In the genomic region with DNA sequence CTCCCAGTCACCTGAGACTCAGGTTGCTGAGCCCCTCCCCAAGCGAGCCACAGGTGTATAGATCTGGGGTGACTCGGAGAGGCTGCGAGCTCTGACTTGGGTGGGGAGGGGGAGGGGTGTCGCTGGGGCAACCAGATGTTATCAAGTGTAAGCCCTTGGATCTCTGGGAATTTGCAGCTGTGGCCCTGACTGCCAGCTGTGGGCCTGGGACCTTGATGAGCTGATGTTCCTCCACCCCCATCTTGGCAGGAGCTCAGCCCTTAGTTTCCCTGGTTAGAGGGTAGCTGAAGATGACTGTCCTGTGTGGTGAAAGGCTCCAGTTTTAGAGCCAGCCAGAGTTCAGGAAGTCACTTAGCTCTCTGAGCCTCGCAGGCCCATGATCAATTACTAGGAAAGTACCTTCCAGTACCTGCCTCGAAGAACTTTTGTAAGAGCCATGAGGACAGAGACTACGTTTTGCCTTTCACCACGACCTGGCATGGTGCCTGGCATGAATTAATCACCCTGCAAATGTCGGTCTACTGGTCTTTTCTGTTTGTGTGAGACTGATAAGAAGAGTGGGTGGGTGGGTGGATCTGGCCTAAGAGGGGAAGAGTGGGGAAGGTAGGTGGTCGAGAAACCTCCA, we compare ENCODE assay signal across 8 cellular contexts. TPM values are rescaled to one million over a fixed set of nuclear protein-coding genes. Genes with fewer than 3 reads are reported as not detected.
DNase-seq lines count a peak whose midpoint lies in the region; ATAC-seq and TF ChIP-seq lines count a peak whose summit lies in the region.

No MANE protein-coding gene starts in this region.

- H3K27me3 Mint-ChIP-seq in activated CD4-positive, alpha-beta T cell treated with anti-CD3 and anti-CD28 coated beads for 36 hours = no peaks in the 10 kb centered on the region

- H3K36me3 Mint-ChIP-seq in activated CD4-positive, alpha-beta T cell treated with anti-CD3 and anti-CD28 coated beads for 36 hours (ENCODE audit: low read depth) = no peaks in the 10 kb centered on the region

- CTCF ChIA-PET in activated CD4-positive, alpha-beta T cell treated with anti-CD3 and anti-CD28 coated beads for 36 hours (lab: Charles Lee) = interaction anchor here (0.8 to 4.1 kb wide), 5 partner anchors 10 to 110 kb away, joined by 3 to 25 read pairs (median 4); a partner anchor contains a TSS

- TF ChIP-seq CTCF in fibroblast of the aortic adventitia (IDR thresholded peaks at IDR 0.05; ENCODE audit: insufficient read depth, low read length) = no peak

- H3K27ac Mint-ChIP-seq in activated CD4-positive, alpha-beta T cell treated with anti-CD3 and anti-CD28 coated beads for 36 hours = peak overlapping the region; percentile 45

- H3K4me3 Mint-ChIP-seq in activated CD4-positive, alpha-beta T cell treated with anti-CD3 and anti-CD28 coated beads for 36 hours = no peak overlapping the region

- peaks cover 26% of the 10 kb centered on the region for H3K4me1 Mint-ChIP-seq in activated CD4-positive, alpha-beta T cell treated with anti-CD3 and anti-CD28 coated beads for 36 hours

- intact Hi-C loops in activated CD4-positive, alpha-beta T cell treated with anti-CD3 and anti-CD28 coated beads for 36 hours (cut with DNase I, micrococcal nuclease) = loop anchor here in 1 of 2 experiments (1.0 kb wide), 1 partner anchor 38 kb away; no protein-coding TSS in a partner anchor

- DNase-seq in activated CD4-positive, alpha-beta T cell treated with anti-CD3 and anti-CD28 coated beads for 36 hours = peak; percentile 81
- DNase-seq in activated CD4-positive, alpha-beta T cell treated with anti-CD3 and anti-CD28 coated beads for 1 hour = no peak
- DNase-seq in fibroblast of the aortic adventitia (ENCODE audit: low read depth) (peak; percentile 76), MV-4-11 (lab: John Stamatoyannopoulos, UW) (no peak)
- DNase-seq in stimulated activated CD4-positive, alpha-beta T cell treated with anti-CD3 and anti-CD28 coated beads, TNF-alpha, amount 100 ng/mL, for 48 hours (ENCODE audit: low read depth in 3 of 3) = peak in 2 of 3 donors; percentile 24 to 38

- no peaks in the 10 kb centered on the region for H3K9me3 Mint-ChIP-seq in activated CD4-positive, alpha-beta T cell treated with anti-CD3 and anti-CD28 coated beads for 36 hours (ENCODE audit: low read depth)

- no peak overlapping the region for H3K4me3 ChIP-seq in fibroblast of the aortic adventitia (ENCODE audit: low read depth, low read length)

- ATAC-seq in activated CD4-positive, alpha-beta T cell treated with anti-CD3 and anti-CD28 coated beads for 36 hours = peak; percentile 80
- ATAC-seq in SK-N-SH treated with all-trans-retinoic acid at 6 μM for 48 hours = peak; percentile 46
- no peak for ATAC-seq in HG02588 (IDR thresholded peaks at IDR 0.05; ENCODE audit: unreplicated experiment)
- ATAC-seq in GM21360 (IDR thresholded peaks at IDR 0.05; ENCODE audit: unreplicated experiment) = no peak

- POLR2A ChIA-PET in activated CD4-positive, alpha-beta T cell treated with anti-CD3 and anti-CD28 coated beads for 36 hours (lab: Charles Lee) = interaction anchor here (0.6 to 0.7 kb wide), 2 partner anchors 41 to 121 kb away, joined by 3 read pairs; no protein-coding TSS in a partner anchor

TF ChIP-seq in SK-N-SH treated with all-trans-retinoic acid at 6 μM for 48 hours, 23 proteins besides CTCF, POLR2A, EP300 and RAD21:
- no peak for TF ChIP-seq ZNF8 (CRISPR knock-in tag; IDR thresholded peaks at IDR 0.05)
- TF ChIP-seq, protein P1, sequence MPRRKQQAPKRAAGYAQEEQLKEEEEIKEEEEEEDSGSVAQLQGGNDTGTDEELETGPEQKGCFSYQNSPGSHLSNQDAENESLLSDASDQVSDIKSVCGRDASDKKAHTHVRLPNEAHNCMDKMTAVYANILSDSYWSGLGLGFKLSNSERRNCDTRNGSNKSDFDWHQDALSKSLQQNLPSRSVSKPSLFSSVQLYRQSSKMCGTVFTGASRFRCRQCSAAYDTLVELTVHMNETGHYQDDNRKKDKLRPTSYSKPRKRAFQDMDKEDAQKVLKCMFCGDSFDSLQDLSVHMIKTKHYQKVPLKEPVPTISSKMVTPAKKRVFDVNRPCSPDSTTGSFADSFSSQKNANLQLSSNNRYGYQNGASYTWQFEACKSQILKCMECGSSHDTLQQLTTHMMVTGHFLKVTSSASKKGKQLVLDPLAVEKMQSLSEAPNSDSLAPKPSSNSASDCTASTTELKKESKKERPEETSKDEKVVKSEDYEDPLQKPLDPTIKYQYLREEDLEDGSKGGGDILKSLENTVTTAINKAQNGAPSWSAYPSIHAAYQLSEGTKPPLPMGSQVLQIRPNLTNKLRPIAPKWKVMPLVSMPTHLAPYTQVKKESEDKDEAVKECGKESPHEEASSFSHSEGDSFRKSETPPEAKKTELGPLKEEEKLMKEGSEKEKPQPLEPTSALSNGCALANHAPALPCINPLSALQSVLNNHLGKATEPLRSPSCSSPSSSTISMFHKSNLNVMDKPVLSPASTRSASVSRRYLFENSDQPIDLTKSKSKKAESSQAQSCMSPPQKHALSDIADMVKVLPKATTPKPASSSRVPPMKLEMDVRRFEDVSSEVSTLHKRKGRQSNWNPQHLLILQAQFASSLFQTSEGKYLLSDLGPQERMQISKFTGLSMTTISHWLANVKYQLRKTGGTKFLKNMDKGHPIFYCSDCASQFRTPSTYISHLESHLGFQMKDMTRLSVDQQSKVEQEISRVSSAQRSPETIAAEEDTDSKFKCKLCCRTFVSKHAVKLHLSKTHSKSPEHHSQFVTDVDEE (CRISPR knock-in tag; IDR thresholded peaks at IDR 0.05) = no peak
- TF ChIP-seq, protein P2, sequence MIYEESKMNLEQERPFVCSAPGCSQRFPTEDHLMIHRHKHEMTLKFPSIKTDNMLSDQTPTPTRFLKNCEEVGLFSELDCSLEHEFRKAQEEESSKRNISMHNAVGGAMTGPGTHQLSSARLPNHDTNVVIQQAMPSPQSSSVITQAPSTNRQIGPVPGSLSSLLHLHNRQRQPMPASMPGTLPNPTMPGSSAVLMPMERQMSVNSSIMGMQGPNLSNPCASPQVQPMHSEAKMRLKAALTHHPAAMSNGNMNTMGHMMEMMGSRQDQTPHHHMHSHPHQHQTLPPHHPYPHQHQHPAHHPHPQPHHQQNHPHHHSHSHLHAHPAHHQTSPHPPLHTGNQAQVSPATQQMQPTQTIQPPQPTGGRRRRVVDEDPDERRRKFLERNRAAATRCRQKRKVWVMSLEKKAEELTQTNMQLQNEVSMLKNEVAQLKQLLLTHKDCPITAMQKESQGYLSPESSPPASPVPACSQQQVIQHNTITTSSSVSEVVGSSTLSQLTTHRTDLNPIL (CRISPR knock-in tag; IDR thresholded peaks at IDR 0.05; ENCODE audit: low read depth) = no peak
- no peak for TF ChIP-seq SNAI2 (CRISPR knock-in tag; IDR thresholded peaks at IDR 0.05)
- no peak for TF ChIP-seq ARNTL (CRISPR knock-in tag; IDR thresholded peaks at IDR 0.05; ENCODE audit: borderline replicate concordance, low read depth)
- TF ChIP-seq ESRRG (CRISPR knock-in tag; IDR thresholded peaks at IDR 0.05) = no peak
- TF ChIP-seq BACH2 (CRISPR knock-in tag; IDR thresholded peaks at IDR 0.05; ENCODE audit: borderline replicate concordance) = no peak
- TF ChIP-seq CSDC2 (CRISPR knock-in tag; IDR thresholded peaks at IDR 0.05) = no peak
- TF ChIP-seq, protein P3, sequence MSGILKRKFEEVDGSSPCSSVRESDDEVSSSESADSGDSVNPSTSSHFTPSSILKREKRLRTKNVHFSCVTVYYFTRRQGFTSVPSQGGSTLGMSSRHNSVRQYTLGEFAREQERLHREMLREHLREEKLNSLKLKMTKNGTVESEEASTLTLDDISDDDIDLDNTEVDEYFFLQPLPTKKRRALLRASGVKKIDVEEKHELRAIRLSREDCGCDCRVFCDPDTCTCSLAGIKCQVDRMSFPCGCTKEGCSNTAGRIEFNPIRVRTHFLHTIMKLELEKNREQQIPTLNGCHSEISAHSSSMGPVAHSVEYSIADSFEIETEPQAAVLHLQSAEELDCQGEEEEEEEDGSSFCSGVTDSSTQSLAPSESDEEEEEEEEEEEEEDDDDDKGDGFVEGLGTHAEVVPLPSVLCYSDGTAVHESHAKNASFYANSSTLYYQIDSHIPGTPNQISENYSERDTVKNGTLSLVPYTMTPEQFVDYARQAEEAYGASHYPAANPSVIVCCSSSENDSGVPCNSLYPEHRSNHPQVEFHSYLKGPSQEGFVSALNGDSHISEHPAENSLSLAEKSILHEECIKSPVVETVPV (CRISPR knock-in tag; IDR thresholded peaks at IDR 0.05) = no peak
- TF ChIP-seq ZNF70 (CRISPR knock-in tag; IDR thresholded peaks at IDR 0.05) = no peak

RNA-seq across cellular contexts. Expression of a gene that starts 55.8 kb away (rescaled TPM):
- 100 to 1,000 TPM; 259 to 309 TPM for total RNA-seq in activated CD4-positive, alpha-beta T cell treated with anti-CD3 and anti-CD28 coated beads for 36 hours
- 96.7 and 186 TPM in 2 replicates for total RNA-seq in fibroblast of the aortic adventitia (ENCODE audit: low replicate concordance)

RNA-seq across cellular contexts. Expression of a gene that starts 56.1 kb away (rescaled TPM):
- 10 to 100 TPM; 27.9 to 34.3 TPM for total RNA-seq in activated CD4-positive, alpha-beta T cell treated with anti-CD3 and anti-CD28 coated beads for 36 hours
- total RNA-seq in fibroblast of the aortic adventitia (ENCODE audit: low replicate concordance) = 42.4 and 64.5 TPM in 2 replicates

RNA-seq across cellular contexts. Expression of a gene that starts 58.8 kb away (rescaled TPM):
- total RNA-seq in activated CD4-positive, alpha-beta T cell treated with anti-CD3 and anti-CD28 coated beads for 36 hours = not detected
- total RNA-seq in fibroblast of the aortic adventitia (ENCODE audit: low replicate concordance) = 141 and 240 TPM in 2 replicates

Comparison
In these comparisons a context has a peak if more than half of its experiments do, and no peak if none do; other contexts are left out.
1. DNase-seq: peak in activated CD4-positive, alpha-beta T cell treated with anti-CD3 and anti-CD28 coated beads for 36 hours (single experiment), fibroblast of the aortic adventitia (single experiment) and stimulated activated CD4-positive, alpha-beta T cell treated with anti-CD3 and anti-CD28 coated beads, TNF-alpha, amount 100 ng/mL, for 48 hours (2 of 3); none in activated CD4-positive, alpha-beta T cell treated with anti-CD3 and anti-CD28 coated beads for 1 hour (single experiment) and MV-4-11 (single experiment).
2. ATAC-seq: peak in activated CD4-positive, alpha-beta T cell treated with anti-CD3 and anti-CD28 coated beads for 36 hours (single experiment) and SK-N-SH treated with all-trans-retinoic acid at 6 μM for 48 hours (single experiment); none in HG02588 (single experiment) and GM21360 (single experiment).
3. RNA of a gene that starts 58.8 kb away (total RNA-seq): 141 to 240 TPM in fibroblast of the aortic adventitia; not detected in activated CD4-positive, alpha-beta T cell treated with anti-CD3 and anti-CD28 coated beads for 36 hours; every median in the first group is over 100 times any median in the second.